Comparison of ENCODE assay signal across 15 cellular contexts in genomic region chr6:158863646-158864045, GRCh38. TPM values are rescaled to one million over a fixed set of nuclear protein-coding genes. Genes with fewer than 3 reads are reported as not detected.
DNase-seq lines count a peak whose midpoint lies in the region; ATAC-seq and TF ChIP-seq lines count a peak whose summit lies in the region.
"Had no signal": no experiment of that assay in that cellular context is flagged by ENCODE, and none has a peak within 500 bp of the region (broad histone marks: within the 10 kb centered on the region; RNA-seq: fewer than 3 reads in every experiment).

No MANE protein-coding gene starts in this region.

- H3K4me1 ChIP-seq in GM23338 (ENCODE audit: insufficient read depth) (peaks cover 16% of the 10 kb centered on the region), RWPE2 (ENCODE audit: insufficient read depth, poor library complexity, severe bottlenecking) (peaks cover 9% of the 10 kb centered on the region)
- H3K4me1 ChIP-seq in CD4-positive, alpha-beta memory T cell (ENCODE audit: insufficient read depth, low read length) = peaks cover 3% of the 10 kb centered on the region
- H3K4me1 ChIP-seq: sigmoid colon had no signal

- peaks cover 17% of the 10 kb centered on the region for H3K4me1 Mint-ChIP-seq in GM23338
- H3K4me1 Mint-ChIP-seq in CD4-positive, alpha-beta memory T cell = peaks cover 0 to 16% (median 5%) of the 10 kb centered on the region in 4 donors
- H3K4me1 Mint-ChIP-seq in activated CD8-positive, alpha-beta T cell treated with anti-CD3 and anti-CD28 coated beads for 36 hours (ENCODE audit: low read depth) = peaks cover 14% of the 10 kb centered on the region

- H3K9me3 Mint-ChIP-seq in GM23338 = peaks cover 9% of the 10 kb centered on the region; the same call in 2 of the 3 replicates
- H3K9me3 Mint-ChIP-seq in CD4-positive, alpha-beta memory T cell = no peaks in the 10 kb centered on the region
- peaks cover under 1% of the 10 kb centered on the region for H3K9me3 Mint-ChIP-seq in activated CD8-positive, alpha-beta T cell treated with anti-CD3 and anti-CD28 coated beads for 36 hours

- POLR2A ChIA-PET in CD4-positive, alpha-beta memory T cell (lab: Charles Lee; ENCODE audit: partially characterized antibody) = interaction anchor here (1.2 kb wide), 1 partner anchor 10 kb away, joined by 5 read pairs; no protein-coding TSS in a partner anchor
- POLR2A ChIA-PET in activated CD8-positive, alpha-beta T cell treated with anti-CD3 and anti-CD28 coated beads for 36 hours (lab: Charles Lee) = interaction anchor here (1.1 kb wide), 1 partner anchor 55 kb away, joined by 3 read pairs; no protein-coding TSS in a partner anchor

- peaks cover 6% of the 10 kb centered on the region for H3K9me2 ChIP-seq in GM23338 (ENCODE audit: insufficient read depth)

- DNase-seq in A172 (ENCODE audit: low spot score) (peak; percentile 72), GM23338 (ENCODE audit: low spot score) (no peak), RWPE2 (ENCODE audit: low spot score) (no peak), kidney tubule cell (ENCODE audit: low spot score) (peak; percentile 44), NCI-H1048 (lab: John Stamatoyannopoulos, UW) (no peak)
- no peak for DNase-seq in CD4-positive, alpha-beta memory T cell
- DNase-seq in activated CD8-positive, alpha-beta T cell treated with anti-CD3 and anti-CD28 coated beads for 36 hours = no peak
- DNase-seq: anterior cingulate cortex; NCI-H2107; NCI-H774; sigmoid colon; stimulated activated CD4-positive, alpha-beta T cell treated with anti-CD3 and anti-CD28 coated beads, Interleukin-4, amount 100 ng/mL, for 4 hours had no signal

- H3K36me3 ChIP-seq in GM23338 (ENCODE audit: insufficient read depth) (no peaks in the 10 kb centered on the region), RWPE2 (ENCODE audit: low read depth) (no peaks in the 10 kb centered on the region)
- no peaks in the 10 kb centered on the region for H3K36me3 ChIP-seq in CD4-positive, alpha-beta memory T cell (ENCODE audit: insufficient read depth, low read length)
- H3K36me3 ChIP-seq: sigmoid colon had no signal

- H3K4me3 Mint-ChIP-seq in GM23338 = no peak overlapping the region
- no peak overlapping the region for H3K4me3 Mint-ChIP-seq in CD4-positive, alpha-beta memory T cell
- no peak overlapping the region for H3K4me3 Mint-ChIP-seq in activated CD8-positive, alpha-beta T cell treated with anti-CD3 and anti-CD28 coated beads for 36 hours
- H3K4me3 Mint-ChIP-seq: nephron had no signal

- peaks cover 6% of the 10 kb centered on the region; the same call in 1 of the 3 replicates for H3K36me3 Mint-ChIP-seq in GM23338 (ENCODE audit: low read depth)
- no peaks in the 10 kb centered on the region for H3K36me3 Mint-ChIP-seq in CD4-positive, alpha-beta memory T cell
- peaks cover 1% of the 10 kb centered on the region for H3K36me3 Mint-ChIP-seq in activated CD8-positive, alpha-beta T cell treated with anti-CD3 and anti-CD28 coated beads for 36 hours (ENCODE audit: low read depth)

- intact Hi-C loops in CD4-positive, alpha-beta memory T cell (cut with micrococcal nuclease) = no loop called here
- intact Hi-C loops in activated CD8-positive, alpha-beta T cell treated with anti-CD3 and anti-CD28 coated beads for 36 hours (cut with micrococcal nuclease) = no loop called here

- no peak overlapping the region for H3K4me3 ChIP-seq in GM23338
- H3K4me3 ChIP-seq in RWPE2 (ENCODE audit: severe bottlenecking) = no peak overlapping the region
- no peak overlapping the region for H3K4me3 ChIP-seq in CD4-positive, alpha-beta memory T cell (ENCODE audit: low read length in 2 of 2)
- H3K4me3 ChIP-seq: sigmoid colon had no signal

- H3K27me3 ChIP-seq in GM23338 (ENCODE audit: insufficient read depth) = no peaks in the 10 kb centered on the region
- H3K27me3 ChIP-seq in RWPE2 (ENCODE audit: insufficient read depth, poor library complexity, severe bottlenecking) = no peaks in the 10 kb centered on the region
- no peaks in the 10 kb centered on the region for H3K27me3 ChIP-seq in CD4-positive, alpha-beta memory T cell (ENCODE audit: insufficient read depth, low read length)
- H3K27me3 ChIP-seq: sigmoid colon had no signal

- peaks cover 6% of the 10 kb centered on the region; the same call in 1 of the 2 replicates for H3F3A ChIP-seq in GM23338 (replicated peaks; ENCODE audit: low read depth)

- peak overlapping the region; percentile 57 for H3K27ac Mint-ChIP-seq in GM23338
- H3K27ac Mint-ChIP-seq in CD4-positive, alpha-beta memory T cell = no peak overlapping the region
- H3K27ac Mint-ChIP-seq in activated CD8-positive, alpha-beta T cell treated with anti-CD3 and anti-CD28 coated beads for 36 hours = no peak overlapping the region

- H3K27ac ChIP-seq in GM23338 (ENCODE audit: low read depth) (no peak overlapping the region), RWPE2 (ENCODE audit: poor library complexity, severe bottlenecking) (no peak overlapping the region)
- H3K27ac ChIP-seq in CD4-positive, alpha-beta memory T cell (ENCODE audit: low read depth, low read length) = no peak overlapping the region
- H3K27ac ChIP-seq: HL-60, sigmoid colon had no signal

- no peak for ATAC-seq in GM23338
- ATAC-seq in RWPE2 (ENCODE audit: low read depth) = peak; percentile 38
- ATAC-seq in GM18907 (IDR thresholded peaks at IDR 0.05; ENCODE audit: unreplicated experiment) = no peak
- no peak for ATAC-seq in activated CD8-positive, alpha-beta T cell treated with anti-CD3 and anti-CD28 coated beads for 36 hours

- TF ChIP-seq CTCF in GM23338 (conservative IDR thresholded peaks at IDR 0.05; ENCODE audit: low read depth in 2 of 2) (no peak), RWPE2 (IDR thresholded peaks at IDR 0.05; ENCODE audit: poor library complexity, severe bottlenecking) (no peak)
- TF ChIP-seq CTCF in activated CD8-positive, alpha-beta T cell treated with anti-CD3 and anti-CD28 coated beads for 36 hours (IDR thresholded peaks at IDR 0.05) = no peak

- H3K4me2 ChIP-seq in GM23338 = no peak overlapping the region

- H4K20me1 ChIP-seq in GM23338 (replicated peaks; ENCODE audit: insufficient read depth) = no peaks in the 10 kb centered on the region

- peak overlapping the region; percentile 95 for H2AFZ ChIP-seq in GM23338

- H3K27me3 Mint-ChIP-seq in GM23338 (ENCODE audit: insufficient read depth, low read depth, poor library complexity) = peaks cover 4% of the 10 kb centered on the region
- no peaks in the 10 kb centered on the region for H3K27me3 Mint-ChIP-seq in CD4-positive, alpha-beta memory T cell
- H3K27me3 Mint-ChIP-seq in activated CD8-positive, alpha-beta T cell treated with anti-CD3 and anti-CD28 coated beads for 36 hours = no peaks in the 10 kb centered on the region

- no peaks in the 10 kb centered on the region for H3K9me3 ChIP-seq in RWPE2 (ENCODE audit: severe bottlenecking)
- no peaks in the 10 kb centered on the region for H3K9me3 ChIP-seq in CD4-positive, alpha-beta memory T cell (ENCODE audit: control insufficient read depth in 1 of 2, low read length in 2 of 2)
- H3K9me3 ChIP-seq: sigmoid colon had no signal

- CTCF ChIA-PET in CD4-positive, alpha-beta memory T cell (lab: Charles Lee; ENCODE audit: partially characterized antibody) = no interaction called here
- CTCF ChIA-PET in activated CD8-positive, alpha-beta T cell treated with anti-CD3 and anti-CD28 coated beads for 36 hours (lab: Charles Lee) = interaction anchor here (1.6 to 1.7 kb wide), 2 partner anchors 10 to 44 kb away, joined by 3 to 4 read pairs; partner anchors contain the start of gene EZR

- no peaks in the 10 kb centered on the region for H3K79me2 ChIP-seq in GM23338 (replicated peaks; ENCODE audit: insufficient read depth)

TF ChIP-seq in GM23338, 12 proteins besides CTCF, POLR2A, EP300 and RAD21:
- TF ChIP-seq STAT1 (IDR thresholded peaks at IDR 0.05; ENCODE audit: unreplicated experiment) = no peak

RNA-seq across cellular contexts. Expression of gene EZR, which starts 44.5 kb away (rescaled TPM):
- 446 and 456 TPM in 2 replicates for total RNA-seq in A172 (2014; rRNA removed; shearing (Covaris generic))
- 208 and 209 TPM in 2 replicates for total RNA-seq in GM23338 (2014; rRNA removed; shearing (Covaris generic))
- polyA plus RNA-seq in GM23338 (2016; fragmentation: Nextera tagmentation; extraction: Ambion mirVana) = 188 and 199 TPM in 2 replicates
- total RNA-seq in CD4-positive, alpha-beta memory T cell = 100 to 1,000 TPM; 264 to 277 TPM
- polyA plus RNA-seq in CD4-positive, alpha-beta memory T cell = 100 to 1,000 TPM; 260 to 268 TPM
- 100 to 1,000 TPM; 199 to 206 TPM for total RNA-seq in activated CD8-positive, alpha-beta T cell treated with anti-CD3 and anti-CD28 coated beads for 36 hours

Comparison
In these comparisons a context has a peak if more than half of its experiments do, and no peak if none do; other contexts are left out.
1. DNase-seq: peak in A172 (single experiment) and kidney tubule cell (single experiment); none in GM23338 (single experiment), RWPE2 (single experiment), NCI-H1048 (single experiment), CD4-positive, alpha-beta memory T cell (0 of 5) and activated CD8-positive, alpha-beta T cell treated with anti-CD3 and anti-CD28 coated beads for 36 hours (single experiment).